24 cellular contexts compared by ENCODE assay signal in genomic region chr10:72037811-72038210, GRCh38. TPM values are rescaled to one million over a fixed set of nuclear protein-coding genes. Genes with fewer than 3 reads are reported as not detected.
A peak's percentile ranks its signal among the peaks of the same experiment; 100 is the strongest.
DNase-seq lines count a peak whose midpoint lies in the region; ATAC-seq and TF ChIP-seq lines count a peak whose summit lies in the region.
"Had no signal": no experiment of that assay in that cellular context is flagged by ENCODE, and none has a peak within 500 bp of the region (broad histone marks: within the 10 kb centered on the region; RNA-seq: fewer than 3 reads in every experiment).

No MANE protein-coding gene starts in this region.

- H3K4me1 ChIP-seq in mesodermal cell (ENCODE audit: control insufficient read depth, insufficient read depth, low read length, poor library complexity, severe bottlenecking), result peaks cover 34% of the 10 kb centered on the region
- H3K4me1 ChIP-seq in gastrocnemius medialis, result peaks cover 13 to 19% of the 10 kb centered on the region in 2 donors

- POLR2A ChIA-PET in WTC11 (lab: Charles Lee), result no interaction called here

- ATAC-seq in WTC11 (peak; percentile 67), gastrocnemius medialis (no peak)
- ATAC-seq: activated T-helper 17 cell treated with anti-CD3 and anti-CD28 coated beads, Interleukin-2, amount 50 U/mL, for 72 hours; K562; left lobe of liver; natural killer cell treated with Interleukin-12 subunit alpha and Interleukin-12 subunit beta and Interleukin-15 and Interleukin-18, amount 100 ng/mL, for 72 hours had no signal

- no peak for TF ChIP-seq CTCF in WTC11 (IDR thresholded peaks at IDR 0.05)
- no peak for TF ChIP-seq CTCF in gastrocnemius medialis (IDR thresholded peaks at IDR 0.05 in 4 of 5, conservative IDR thresholded peaks at IDR 0.05 in 1 of 5)

- H3K4me1 Mint-ChIP-seq in WTC11, result peaks cover 13% of the 10 kb centered on the region
- H3K4me1 Mint-ChIP-seq: activated T-helper 17 cell treated with anti-CD3 and anti-CD28 coated beads, Interleukin-2, amount 50 U/mL, for 72 hours had no signal

- 62 to 67% methylated on average over 3 of the region's 3 CpGs for WGBS in mesodermal cell (ENCODE audit: insufficient coverage in 2 of 2), 2 experiments

- no peak for TF ChIP-seq POLR2A in gastrocnemius medialis (IDR thresholded peaks at IDR 0.05)

- in situ Hi-C loops in gastrocnemius medialis (cut with MboI; ENCODE audit: low sequenced_read_pairs in 4 of 4), result no loop called here

- peak overlapping the region; percentile 29 for H3K27ac ChIP-seq in mesodermal cell (ENCODE audit: low read depth, low read length, severe bottlenecking)
- H3K27ac ChIP-seq in substantia nigra (ENCODE audit: low read depth, low read length, poor library complexity, severe bottlenecking), result peak overlapping the region; percentile 21
- no peak overlapping the region for H3K27ac ChIP-seq in gastrocnemius medialis
- H3K27ac ChIP-seq: C4-2B had no signal

- intact Hi-C loops in gastrocnemius medialis (cut with DNase I; ENCODE audit: low total_unique reads), result no loop called here

- CTCF ChIA-PET in WTC11 (lab: Charles Lee), result interaction anchor here (0.7 to 1.5 kb wide), 6 partner anchors 11 to 294 kb away, joined by 3 to 25 read pairs (median 4); no protein-coding TSS in a partner anchor

- no peaks in the 10 kb centered on the region for H3K9me3 Mint-ChIP-seq in WTC11
- H3K9me3 Mint-ChIP-seq: activated CD4-positive, alpha-beta memory T cell treated with anti-CD3 and anti-CD28 coated beads for 36 hours; activated T-helper 17 cell treated with anti-CD3 and anti-CD28 coated beads, Interleukin-2, amount 50 U/mL, for 72 hours; natural killer cell treated with Interleukin-12 subunit alpha and Interleukin-12 subunit beta and Interleukin-15 and Interleukin-18, amount 100 ng/mL, for 72 hours had no signal

- H3K4me3 Mint-ChIP-seq in WTC11, result no peak overlapping the region
- H3K4me3 Mint-ChIP-seq: activated CD4-positive, alpha-beta memory T cell treated with anti-CD3 and anti-CD28 coated beads for 36 hours; activated T-helper 17 cell treated with anti-CD3 and anti-CD28 coated beads, Interleukin-2, amount 50 U/mL, for 72 hours; natural killer cell treated with Interleukin-12 subunit alpha and Interleukin-12 subunit beta and Interleukin-15 and Interleukin-18, amount 100 ng/mL, for 72 hours had no signal

- no peaks in the 10 kb centered on the region for H3K36me3 Mint-ChIP-seq in WTC11
- H3K36me3 Mint-ChIP-seq: activated CD4-positive, alpha-beta memory T cell treated with anti-CD3 and anti-CD28 coated beads for 36 hours; natural killer cell treated with Interleukin-12 subunit alpha and Interleukin-12 subunit beta and Interleukin-15 and Interleukin-18, amount 100 ng/mL, for 72 hours had no signal

- H3K4me3 ChIP-seq in H7 (ENCODE audit: insufficient read depth, low read depth, low read length), result no peak overlapping the region
- H3K4me3 ChIP-seq in mesodermal cell (ENCODE audit: extremely low read depth, insufficient read depth, low read length, poor library complexity, severe bottlenecking), result no peak overlapping the region
- no peak overlapping the region for H3K4me3 ChIP-seq in gastrocnemius medialis
- H3K4me3 ChIP-seq: heart right ventricle, K562, skin epidermis had no signal

- no peak overlapping the region for H3K27ac Mint-ChIP-seq in WTC11
- H3K27ac Mint-ChIP-seq: activated CD4-positive, alpha-beta memory T cell treated with anti-CD3 and anti-CD28 coated beads for 36 hours; activated T-helper 17 cell treated with anti-CD3 and anti-CD28 coated beads, Interleukin-2, amount 50 U/mL, for 72 hours; natural killer cell treated with Interleukin-12 subunit alpha and Interleukin-12 subunit beta and Interleukin-15 and Interleukin-18, amount 100 ng/mL, for 72 hours had no signal

- H3K27me3 Mint-ChIP-seq in WTC11 (ENCODE audit: low read depth), result no peaks in the 10 kb centered on the region; the same call in 1 of the 2 replicates
- H3K27me3 Mint-ChIP-seq: activated CD4-positive, alpha-beta memory T cell treated with anti-CD3 and anti-CD28 coated beads for 36 hours; activated T-helper 17 cell treated with anti-CD3 and anti-CD28 coated beads, Interleukin-2, amount 50 U/mL, for 72 hours had no signal

- DNase-seq in H7 (peak; percentile 55), WTC11 (ENCODE audit: low spot score) (no peak), substantia nigra (lab: John Stamatoyannopoulos, UW) (no peak), activated gamma-delta T cell (lab: John Stamatoyannopoulos, UW) (no peak), NCI-H345 treated with DMSO at 0.1 percent for 48 hours (lab: John Stamatoyannopoulos, UW; ENCODE audit: unreplicated experiment) (no peak), gastrocnemius medialis (no peak)
- DNase-seq: activated CD4-positive, alpha-beta memory T cell treated with anti-CD3 and anti-CD28 coated beads for 36 hours; activated CD8-positive, alpha-beta memory T cell treated with anti-CD3 and anti-CD28 coated beads, Interleukin-2, amount 50 U/mL, for 48 hours; Calu3; effector CD4-positive, alpha-beta T cell; erythroblast; heart right ventricle; MM.1S; NCI-H1417; NCI-H2081; SHP77; T1000 had no signal

- H3K27me3 ChIP-seq in H7 (ENCODE audit: control insufficient read depth, insufficient read depth, low read length), result no peaks in the 10 kb centered on the region
- H3K27me3 ChIP-seq in gastrocnemius medialis, result no peaks in the 10 kb centered on the region
- H3K27me3 ChIP-seq: heart right ventricle had no signal

- H3K9me3 ChIP-seq in mesodermal cell (ENCODE audit: control insufficient read depth, low read length), result no peaks in the 10 kb centered on the region
- no peaks in the 10 kb centered on the region for H3K9me3 ChIP-seq in gastrocnemius medialis
- H3K9me3 ChIP-seq: heart right ventricle had no signal

- H3K36me3 ChIP-seq in H7 (replicated peaks; ENCODE audit: control insufficient read depth, insufficient read depth, low read length), result no peaks in the 10 kb centered on the region
- no peaks in the 10 kb centered on the region for H3K36me3 ChIP-seq in mesodermal cell (ENCODE audit: control insufficient read depth, insufficient read depth, low read length)
- no peaks in the 10 kb centered on the region for H3K36me3 ChIP-seq in gastrocnemius medialis
- H3K36me3 ChIP-seq: heart right ventricle had no signal

TF ChIP-seq in WTC11, 78 proteins besides CTCF, POLR2A, EP300 and RAD21:
- no peak for TF ChIP-seq GTF2I (CRISPR knock-in tag; conservative IDR thresholded peaks at IDR 0.05)
- TF ChIP-seq CDX4 (CRISPR knock-in tag; IDR thresholded peaks at IDR 0.05; ENCODE audit: borderline replicate concordance), result no peak
- no peak for TF ChIP-seq ZNF317 (CRISPR knock-in tag; IDR thresholded peaks at IDR 0.05; ENCODE audit: borderline replicate concordance, low read depth)
- no peak for TF ChIP-seq USF1 (CRISPR knock-in tag; IDR thresholded peaks at IDR 0.05)
- TF ChIP-seq TP53 (CRISPR knock-in tag; IDR thresholded peaks at IDR 0.05), result no peak
- TF ChIP-seq CBFB (CRISPR knock-in tag; IDR thresholded peaks at IDR 0.05; ENCODE audit: low read depth), result no peak
- TF ChIP-seq ETV6 (CRISPR knock-in tag; IDR thresholded peaks at IDR 0.05), result no peak
- no peak for TF ChIP-seq RORB (CRISPR knock-in tag; IDR thresholded peaks at IDR 0.05)

RNA-seq across cellular contexts. Expression of gene SPOCK2, which starts 50.5 kb away (rescaled TPM):
- 1.3 TPM in 2 replicates for total RNA-seq in H7 (2014; rRNA removed; shearing (Covaris generic))
- total RNA-seq in WTC11 (2021) (4.0 to 4.7 TPM (median 4.1 TPM) in 3 replicates), gastrocnemius medialis (1 to 10 TPM; 3.4 to 6.7 (median 5.3) TPM)
- polyA plus RNA-seq in mesodermal cell (2013, experiment 1 of 2), result 2.3 TPM
- polyA plus RNA-seq in mesodermal cell (2013, experiment 2 of 2), result 1.5 TPM

Comparison
In these comparisons a context has a peak if more than half of its experiments do, and no peak if none do; other contexts are left out.
1. H3K27ac ChIP-seq: peak in mesodermal cell (single experiment) and substantia nigra (single experiment); none in gastrocnemius medialis (0 of 4).